ENCODE assay signal across 32 cellular contexts in the genomic region with DNA sequence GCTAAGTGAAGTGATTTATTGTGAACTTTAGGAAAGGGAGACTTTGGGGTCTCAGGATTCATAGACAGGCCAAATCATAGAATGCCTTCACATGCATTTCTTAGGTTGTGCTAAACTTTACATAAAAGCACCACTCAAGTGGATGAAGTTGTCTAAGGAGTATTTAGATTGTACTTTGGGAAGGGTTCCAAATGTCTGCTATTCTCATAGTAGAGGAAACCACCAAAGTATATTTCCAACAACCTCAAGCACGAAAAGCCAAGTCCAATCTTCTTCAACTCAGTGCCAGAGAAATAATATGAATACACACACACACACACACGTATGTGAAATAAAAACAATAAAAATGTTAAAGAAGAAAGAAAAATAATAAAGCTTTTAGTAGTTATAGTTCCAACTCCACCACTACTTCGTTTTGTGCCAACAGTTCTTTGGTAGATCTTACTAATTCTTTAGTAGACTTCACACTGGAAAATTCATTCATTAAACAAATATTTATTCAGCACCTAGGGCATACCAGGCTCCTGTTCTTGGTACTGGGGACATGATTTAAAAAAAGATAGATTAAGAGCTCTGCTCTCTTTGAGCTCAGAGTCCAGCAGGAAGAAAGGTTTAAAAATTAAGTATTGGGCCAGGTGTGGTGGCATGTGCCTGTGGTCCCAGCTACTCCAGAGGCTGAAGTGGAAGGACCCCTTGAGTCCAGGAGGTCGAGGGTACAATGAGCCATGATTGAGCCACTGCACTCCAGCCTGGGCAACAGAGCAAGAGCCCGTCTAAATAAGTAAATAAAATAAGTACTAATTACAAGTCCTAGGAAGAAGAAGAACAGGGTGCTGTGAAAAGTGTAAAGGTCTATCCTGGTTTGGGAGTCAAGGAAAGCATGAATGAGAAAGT. TPM values are rescaled to one million over a fixed set of nuclear protein-coding genes. Genes with fewer than 3 reads are reported as not detected.
DNase-seq lines count a peak whose midpoint lies in the region; ATAC-seq and TF ChIP-seq lines count a peak whose summit lies in the region.
"Had no signal": no experiment of that assay in that cellular context is flagged by ENCODE, and none has a peak within 500 bp of the region (broad histone marks: within the 10 kb centered on the region; RNA-seq: fewer than 3 reads in every experiment).

No MANE protein-coding gene starts in this region.

- POLR2A ChIA-PET in HCT116 (lab: Charles Lee) = no interaction called here

- H2BK120ac ChIP-seq in trophoblast cell (ENCODE audit: insufficient read depth, low read length, poor library complexity) = no peak overlapping the region

- no peak overlapping the region for H2AK5ac ChIP-seq in trophoblast cell (ENCODE audit: low read length)

- no peaks in the 10 kb centered on the region for H3K9me3 ChIP-seq in HCT116 (ENCODE audit: control insufficient read depth in 1 of 2, insufficient read depth in 1 of 2, low read depth in 1 of 2, low read length in 2 of 2)
- H3K9me3 ChIP-seq in left lung = no peaks in the 10 kb centered on the region
- no peaks in the 10 kb centered on the region for H3K9me3 ChIP-seq in trophoblast cell (ENCODE audit: insufficient read depth, low read depth, low read length)
- H3K9me3 ChIP-seq: colonic mucosa, ovary, SJCRH30, thoracic aorta, uterus had no signal

- no peak overlapping the region for H3K4me2 ChIP-seq in HCT116 (ENCODE audit: low read length)
- H3K4me2 ChIP-seq in trophoblast cell (ENCODE audit: low read length) = no peak overlapping the region

- no peak overlapping the region for H3K4ac ChIP-seq in trophoblast cell (ENCODE audit: low read depth, low read length)

- no peaks in the 10 kb centered on the region for H4K20me1 ChIP-seq in HCT116 (ENCODE audit: insufficient read depth)

- TF ChIP-seq CTCF in HCT116 (IDR thresholded peaks at IDR 0.05 in 2 of 3, conservative IDR thresholded peaks at IDR 0.05 in 1 of 3; ENCODE audit: borderline replicate concordance in 1 of 3, insufficient read depth in 1 of 3, low read depth in 2 of 3, low read length in 2 of 3) (no peak), chondrocyte (IDR thresholded peaks at IDR 0.05) (no peak), left lung (IDR thresholded peaks at IDR 0.05) (no peak)

- peaks cover 3% of the 10 kb centered on the region for H3K36me3 Mint-ChIP-seq in chondrocyte (ENCODE audit: low read depth)
- H3K36me3 Mint-ChIP-seq: activated naive CD4-positive, alpha-beta T cell treated with anti-CD3 and anti-CD28 coated beads, Interleukin-2, amount 10 ng/mL, durations not matched to agents 7 days and 5 days; CD4-positive, alpha-beta memory T cell had no signal

- peaks cover 13% of the 10 kb centered on the region for H3K9me3 Mint-ChIP-seq in chondrocyte (ENCODE audit: low read depth)
- H3K9me3 Mint-ChIP-seq: activated CD8-positive, alpha-beta T cell treated with anti-CD3 and anti-CD28 coated beads for 36 hours; activated naive CD4-positive, alpha-beta T cell treated with anti-CD3 and anti-CD28 coated beads, Interleukin-2, amount 10 ng/mL, durations not matched to agents 7 days and 5 days; activated T-helper 17 cell treated with anti-CD3 and anti-CD28 coated beads, Interleukin-2, amount 50 U/mL, for 72 hours; stimulated activated naive CD8-positive, alpha-beta T cell treated with anti-CD3 and anti-CD28 coated beads, Interleukin-15, Interleukin-2, amounts not matched to agents 100 ng/mL and 50 ng/mL, for 24 hours had no signal

- H3K27ac ChIP-seq in HCT116 (ENCODE audit: low read depth, low read length) (no peak overlapping the region), left lung (no peak overlapping the region), trophoblast cell (ENCODE audit: low read depth, low read length) (no peak overlapping the region)
- H3K27ac ChIP-seq: colonic mucosa, ovary, SJCRH30, thoracic aorta, uterus had no signal

- DNase-seq in HCT116 (ENCODE audit: low read depth, low spot score) = no peak
- DNase-seq in chondrocyte (ENCODE audit: low spot score) = no peak
- no peak for DNase-seq in left lung
- no peak for DNase-seq in trophoblast cell
- no peak for DNase-seq in NCI-H1930 (lab: John Stamatoyannopoulos, UW)
- no peak for DNase-seq in NCI-H2227 (lab: John Stamatoyannopoulos, UW; ENCODE audit: unreplicated experiment)
- DNase-seq in stimulated activated naive CD4-positive, alpha-beta T cell (lab: John Stamatoyannopoulos, UW) = no peak
- no peak for DNase-seq in NCI-H2196 treated with DMSO at 0.1 percent for 48 hours (lab: John Stamatoyannopoulos, UW; ENCODE audit: unreplicated experiment)
- DNase-seq: activated CD4-positive, alpha-beta T cell treated with anti-CD3 and anti-CD28 coated beads for 36 hours; activated CD8-positive, alpha-beta T cell treated with anti-CD3 and anti-CD28 coated beads for 36 hours; activated naive CD4-positive, alpha-beta T cell treated with anti-CD3 and anti-CD28 coated beads, Interleukin-2, amount 10 ng/mL, durations not matched to agents 7 days and 5 days; CD4-positive, alpha-beta memory T cell; colonic mucosa; effector CD8-positive, alpha-beta T cell; EL; H7; Kasumi-1; MV-4-11; NCI-H1436 treated with DMSO at 0.1 percent for 48 hours; NCI-H510A treated with DMSO at 0.1 percent for 48 hours; nephron progenitor cell; ovary; RPMI8226; SJCRH30; stimulated activated CD4-positive, alpha-beta T cell treated with anti-CD3 and anti-CD28 coated beads, Interleukin-1b, Interleukin-23, amount 100 ng/mL, for 48 hours; T-helper 9 cell; uterus had no signal

- no peak overlapping the region for H3K14ac ChIP-seq in trophoblast cell (ENCODE audit: low read length)

- H3K18ac ChIP-seq in trophoblast cell (ENCODE audit: low read length) = no peak overlapping the region

- H2AFZ ChIP-seq in HCT116 (ENCODE audit: low read depth, low read length, poor library complexity, severe bottlenecking) (peak overlapping the region; percentile 37), trophoblast cell (ENCODE audit: insufficient read depth, low read length, poor library complexity) (no peak overlapping the region)

- no peak overlapping the region for H3K4me3 Mint-ChIP-seq in chondrocyte (ENCODE audit: unreplicated experiment)
- H3K4me3 Mint-ChIP-seq: activated CD4-positive, alpha-beta T cell treated with anti-CD3 and anti-CD28 coated beads for 36 hours; activated CD8-positive, alpha-beta T cell treated with anti-CD3 and anti-CD28 coated beads for 36 hours; activated naive CD4-positive, alpha-beta T cell treated with anti-CD3 and anti-CD28 coated beads, Interleukin-2, amount 10 ng/mL, durations not matched to agents 7 days and 5 days; activated T-helper 17 cell treated with anti-CD3 and anti-CD28 coated beads, Interleukin-2, amount 50 U/mL, for 72 hours; B cell; CD4-positive, alpha-beta memory T cell; nephron progenitor cell; stimulated activated naive CD8-positive, alpha-beta T cell treated with anti-CD3 and anti-CD28 coated beads, Interleukin-15, Interleukin-2, amounts not matched to agents 100 ng/mL and 50 ng/mL, for 24 hours had no signal

- H4K8ac ChIP-seq in trophoblast cell (ENCODE audit: low read depth, low read length) = no peak overlapping the region

- H3K79me1 ChIP-seq in trophoblast cell (ENCODE audit: low read length) = peaks cover 25% of the 10 kb centered on the region

- intact Hi-C loops in HCT116 (cut with micrococcal nuclease) = no loop called here
- intact Hi-C loops in left lung (cut with DNase I) = no loop called here

- RAD21 ChIA-PET in HCT116 (lab: Charles Lee; ENCODE audit: low non-redundant PET in 1 of 2, low total read pairs in 2 of 2, uncharacterized antibody in 2 of 2, unreplicated experiment in 2 of 2) = no interaction called here

- no peak for TF ChIP-seq POLR2A in HCT116 (IDR thresholded peaks at IDR 0.05; ENCODE audit: borderline replicate concordance, extremely low read depth, insufficient read depth, insufficient read length)

- H3K36me3 ChIP-seq in HCT116 (ENCODE audit: control insufficient read depth in 1 of 2, insufficient read depth in 2 of 2, low read length in 2 of 2) = no peaks in the 10 kb centered on the region
- no peaks in the 10 kb centered on the region for H3K36me3 ChIP-seq in left lung
- no peaks in the 10 kb centered on the region for H3K36me3 ChIP-seq in trophoblast cell (ENCODE audit: control insufficient read depth in 1 of 2, insufficient read depth in 2 of 2, low read length in 2 of 2)
- H3K36me3 ChIP-seq: colonic mucosa, ovary, SJCRH30, thoracic aorta, uterus had no signal

- peaks cover 48% of the 10 kb centered on the region for H3K4me1 Mint-ChIP-seq in chondrocyte (ENCODE audit: low read depth)
- H3K4me1 Mint-ChIP-seq: activated CD4-positive, alpha-beta T cell treated with anti-CD3 and anti-CD28 coated beads for 36 hours; activated naive CD4-positive, alpha-beta T cell treated with anti-CD3 and anti-CD28 coated beads, Interleukin-2, amount 10 ng/mL, durations not matched to agents 7 days and 5 days; activated T-helper 17 cell treated with anti-CD3 and anti-CD28 coated beads, Interleukin-2, amount 50 U/mL, for 72 hours; B cell; CD4-positive, alpha-beta memory T cell had no signal

- WGBS in trophoblast cell (ENCODE audit: extremely low coverage, insufficient coverage, insufficient read length) = no CpG with 5 or more reads among the region's 5 CpGs

- H3K9me2 ChIP-seq in HCT116 (ENCODE audit: insufficient read depth) = no peaks in the 10 kb centered on the region

- no peak overlapping the region for H4K12ac ChIP-seq in trophoblast cell (ENCODE audit: low read depth, low read length)

- H3K23ac ChIP-seq in trophoblast cell (ENCODE audit: low read length) = no peak overlapping the region

- no peaks in the 10 kb centered on the region for H3K27me3 Mint-ChIP-seq in chondrocyte (ENCODE audit: low read depth)

- H2BK5ac ChIP-seq in trophoblast cell (ENCODE audit: low read depth, low read length, poor library complexity) = no peak overlapping the region

- ATAC-seq in HCT116 (no peak), left lung (peak; percentile 91)
- ATAC-seq: activated CD4-positive, alpha-beta T cell treated with anti-CD3 and anti-CD28 coated beads for 36 hours; activated CD8-positive, alpha-beta T cell treated with anti-CD3 and anti-CD28 coated beads for 36 hours; activated T-helper 17 cell treated with anti-CD3 and anti-CD28 coated beads, Interleukin-2, amount 50 U/mL, for 72 hours had no signal

- BruUV-seq in HCT116 (replicated peaks; lab: Mats Ljungman, UMichigan) = no TSS peak

- peaks cover 2 to 17% of the 10 kb centered on the region in 2 experiments for H3K4me1 ChIP-seq in HCT116 (ENCODE audit: control insufficient read depth in 1 of 2, insufficient read depth in 2 of 2, low read length in 2 of 2)
- H3K4me1 ChIP-seq in left lung = peaks cover 0 to 9% of the 10 kb centered on the region in 2 donors
- H3K4me1 ChIP-seq in trophoblast cell (ENCODE audit: control insufficient read depth in 1 of 2, insufficient read depth in 2 of 2, low read length in 2 of 2) = peaks cover 12 to 16% of the 10 kb centered on the region in 2 experiments
- H3K4me1 ChIP-seq: colonic mucosa, uterus had no signal

- no peak overlapping the region for H3K9ac ChIP-seq in HCT116 (ENCODE audit: low read length)
- no peak overlapping the region for H3K9ac ChIP-seq in trophoblast cell (ENCODE audit: low read length)

- H3K27ac Mint-ChIP-seq in chondrocyte (ENCODE audit: unreplicated experiment) = peak overlapping the region; percentile 58
- H3K27ac Mint-ChIP-seq: activated CD4-positive, alpha-beta T cell treated with anti-CD3 and anti-CD28 coated beads for 36 hours; activated CD8-positive, alpha-beta T cell treated with anti-CD3 and anti-CD28 coated beads for 36 hours; activated naive CD4-positive, alpha-beta T cell treated with anti-CD3 and anti-CD28 coated beads, Interleukin-2, amount 10 ng/mL, durations not matched to agents 7 days and 5 days; activated T-helper 17 cell treated with anti-CD3 and anti-CD28 coated beads, Interleukin-2, amount 50 U/mL, for 72 hours; B cell; CD4-positive, alpha-beta memory T cell; nephron progenitor cell; stimulated activated naive CD8-positive, alpha-beta T cell treated with anti-CD3 and anti-CD28 coated beads, Interleukin-15, Interleukin-2, amounts not matched to agents 100 ng/mL and 50 ng/mL, for 24 hours had no signal

- TF ChIP-seq RAD21 in HCT116 (IDR thresholded peaks at IDR 0.05; ENCODE audit: low read depth) = no peak

- H3K4me3 ChIP-seq in HCT116 (replicated peaks in 1 of 2; ENCODE audit: low read depth in 1 of 2, low read length in 2 of 2) = no peak overlapping the region
- H3K4me3 ChIP-seq in left lung = no peak overlapping the region
- H3K4me3 ChIP-seq in trophoblast cell (ENCODE audit: low read depth, low read length) = no peak overlapping the region
- H3K4me3 ChIP-seq: colonic mucosa, lung, ovary, SJCRH30, thoracic aorta, uterus had no signal

- H3K27me3 ChIP-seq in HCT116 (ENCODE audit: insufficient read depth, low read length) (no peaks in the 10 kb centered on the region), left lung (no peaks in the 10 kb centered on the region), trophoblast cell (ENCODE audit: insufficient read depth, low read length) (no peaks in the 10 kb centered on the region)
- H3K27me3 ChIP-seq: colonic mucosa, ovary, SJCRH30, uterus had no signal

- peak overlapping the region; percentile 86 for H2BK12ac ChIP-seq in trophoblast cell (ENCODE audit: low read length)

- CTCF ChIA-PET in HCT116 (lab: Charles Lee) = no interaction called here

- H3K79me2 ChIP-seq in HCT116 (ENCODE audit: insufficient read depth, low read length) = no peaks in the 10 kb centered on the region
- H3K79me2 ChIP-seq in trophoblast cell (ENCODE audit: control insufficient read depth, insufficient read depth, low read length, poor library complexity) = no peaks in the 10 kb centered on the region

- H4K91ac ChIP-seq in trophoblast cell (ENCODE audit: low read depth, low read length) = no peak overlapping the region

RNA-seq across cellular contexts. Expression of a gene that starts 41.5 kb away (rescaled TPM):
- total RNA-seq in HCT116 (2021; ENCODE audit: unreplicated experiment) (30.0 TPM), chondrocyte (37.4 to 53.6 TPM (median 51.1 TPM) in 3 replicates), left lung (10 to 100 TPM; 34.6 to 51.3 TPM)
- 6.9 and 10.2 TPM in 2 replicates for polyA plus RNA-seq in HCT116 (2012)
- polyA plus RNA-seq in trophoblast cell (2013) = 143 and 145 TPM in 2 replicates
